10 cellular contexts compared by ENCODE assay signal in the genomic region with DNA sequence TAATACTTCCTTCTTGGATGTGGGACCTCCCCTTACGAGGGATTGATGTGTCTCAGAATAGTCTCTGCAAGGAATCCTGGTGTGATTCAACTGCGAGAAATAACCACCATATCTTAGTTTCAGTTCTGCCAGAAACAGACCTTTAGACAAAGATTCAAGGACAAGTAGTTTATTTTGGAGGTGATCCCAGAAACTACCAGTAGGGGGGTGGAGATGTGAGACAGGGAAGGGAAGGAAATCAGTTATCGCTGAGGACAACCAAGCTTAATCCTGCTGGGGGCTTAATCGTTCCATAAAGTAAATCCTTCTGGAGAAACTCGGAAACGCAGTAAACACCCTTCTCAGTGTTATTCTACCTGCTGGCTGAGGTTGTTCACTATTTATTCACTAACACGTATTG. TPM values are rescaled to one million over a fixed set of nuclear protein-coding genes. Genes with fewer than 3 reads are reported as not detected.
A peak's percentile ranks its signal among the peaks of the same experiment; 100 is the strongest.
DNase-seq lines count a peak whose midpoint lies in the region; ATAC-seq and TF ChIP-seq lines count a peak whose summit lies in the region.
"Had no signal": no experiment of that assay in that cellular context is flagged by ENCODE, and none has a peak within 500 bp of the region (broad histone marks: within the 10 kb centered on the region; RNA-seq: fewer than 3 reads in every experiment).

No MANE protein-coding gene starts in this region.

- H3K4me3 Mint-ChIP-seq in neural progenitor cell = no peak overlapping the region

- no peaks in the 10 kb centered on the region for H4K20me1 ChIP-seq in neural progenitor cell (ENCODE audit: low read depth)

- ATAC-seq in GM19463 (IDR thresholded peaks at IDR 0.05; ENCODE audit: unreplicated experiment) (no peak), HG02981 (IDR thresholded peaks at IDR 0.05; ENCODE audit: unreplicated experiment) (no peak)

- H2AFZ ChIP-seq in neural progenitor cell (replicated peaks) = no peak overlapping the region

- H3K9me3 Mint-ChIP-seq in neural progenitor cell = peaks cover 19% of the 10 kb centered on the region

- peak; percentile 41 for DNase-seq in ELR (ENCODE audit: low read depth)
- peak; percentile 70 for DNase-seq in M059J (ENCODE audit: low read depth)
- peak; percentile 50 for DNase-seq in dedifferentiated amniotic fluid mesenchymal stem cell (ENCODE audit: extremely low spot score)
- no peak for DNase-seq in neural progenitor cell (ENCODE audit: low spot score)
- DNase-seq in activated effector memory CD4-positive, alpha-beta T cell treated with anti-CD3 and anti-CD28 coated beads, Interleukin-2, amount 50 U/mL, for 16 hours = no peak
- DNase-seq in midbrain (lab: John Stamatoyannopoulos, UW) = no peak
- DNase-seq: activated CD8-positive, alpha-beta memory T cell treated with anti-CD3 and anti-CD28 coated beads, Interleukin-2, amount 50 U/mL, for 4 hours; NCI-H1417 had no signal

- H3F3A ChIP-seq in neural progenitor cell (ENCODE audit: low read depth) = no peaks in the 10 kb centered on the region

- H3K9me3 ChIP-seq in neural progenitor cell (ENCODE audit: low read depth) = no peaks in the 10 kb centered on the region

- no peaks in the 10 kb centered on the region for H3K79me2 ChIP-seq in neural progenitor cell (ENCODE audit: low read depth)

- H3K27me3 Mint-ChIP-seq in neural progenitor cell (ENCODE audit: insufficient read depth, low read depth) = peaks cover 5% of the 10 kb centered on the region

- peak; percentile 51 for TF ChIP-seq CTCF in neural progenitor cell (IDR thresholded peaks at IDR 0.05)

- H3K27me3 ChIP-seq in neural progenitor cell = no peaks in the 10 kb centered on the region

- no peak overlapping the region for H3K4me3 ChIP-seq in neural progenitor cell

- no peak overlapping the region for H3K4me2 ChIP-seq in neural progenitor cell

- no peak overlapping the region for H3K9ac ChIP-seq in neural progenitor cell

- H3K4me1 ChIP-seq in neural progenitor cell = no peaks in the 10 kb centered on the region

- no peak overlapping the region for H3K27ac Mint-ChIP-seq in neural progenitor cell

- H3K4me1 Mint-ChIP-seq in neural progenitor cell = no peaks in the 10 kb centered on the region

- H3K36me3 ChIP-seq in neural progenitor cell = no peaks in the 10 kb centered on the region

- no peak overlapping the region for H3K27ac ChIP-seq in neural progenitor cell

- H3K36me3 Mint-ChIP-seq in neural progenitor cell = peaks cover 2% of the 10 kb centered on the region

RNA-seq across cellular contexts. Expression of a gene that starts 5.0 kb away (rescaled TPM):
- total RNA-seq in M059J (2014; rRNA removed; shearing (Covaris generic)) = 0.64 and 1.3 TPM in 2 replicates
- 0.12 and 0.37 TPM in 2 replicates for total RNA-seq in neural progenitor cell (ENCODE audit: low replicate concordance)

RNA-seq across cellular contexts. Expression of a gene that starts 18.8 kb away (rescaled TPM):
- total RNA-seq in M059J (2014; rRNA removed; shearing (Covaris generic)) = 16.0 and 28.0 TPM in 2 replicates
- total RNA-seq in neural progenitor cell (ENCODE audit: low replicate concordance) = not detected in 2 replicates

Comparison
In these comparisons a context has a peak if more than half of its experiments do, and no peak if none do; other contexts are left out.
1. DNase-seq: peak in ELR (single experiment), M059J (single experiment) and dedifferentiated amniotic fluid mesenchymal stem cell (single experiment); none in neural progenitor cell (single experiment), activated effector memory CD4-positive, alpha-beta T cell treated with anti-CD3 and anti-CD28 coated beads, Interleukin-2, amount 50 U/mL, for 16 hours (single experiment) and midbrain (single experiment).
2. RNA of a gene that starts 18.8 kb away (total RNA-seq): 16.0 to 28.0 TPM in M059J; not detected in neural progenitor cell; every median in the first group is over 10 times any median in the second.